28 cellular contexts compared by ENCODE assay signal in genomic region chr14:65957631-65958205, GRCh38.
A peak's percentile ranks its signal among the peaks of the same experiment; 100 is the strongest.
DNase-seq lines count a peak whose midpoint lies in the region; ATAC-seq and TF ChIP-seq lines count a peak whose summit lies in the region.
"Had no signal": no experiment of that assay in that cellular context is flagged by ENCODE, and none has a peak within 500 bp of the region (broad histone marks: within the 10 kb centered on the region; RNA-seq: fewer than 3 reads in every experiment).

No MANE protein-coding gene starts in this region.

- 0 out of 2 replicates have a peak overlapping the region, but pooled peaks have one; percentile 5 for H3K4me2 ChIP-seq in DOHH2 (ENCODE audit: low read length)

- H3K9me3 ChIP-seq in DOHH2 (ENCODE audit: control insufficient read depth, insufficient read depth, low read length) (no peaks in the 10 kb centered on the region), HUES64 (ENCODE audit: insufficient read depth, low read depth, low read length) (no peaks in the 10 kb centered on the region; the same call in 1 of the 2 replicates), ovary (no peaks in the 10 kb centered on the region), uterus (no peaks in the 10 kb centered on the region)
- H3K9me3 ChIP-seq: BE2C had no signal

- DNase-seq in iPS DF 19.7 (ENCODE audit: low read depth, low spot score) (peak; percentile 47), left kidney (ENCODE audit: low read depth, low spot score) (peak; percentile 33), ovary (no peak), T1000 (lab: John Stamatoyannopoulos, UW) (no peak), uterus (no peak)
- DNase-seq: 8988T, ACHN, BE2C, EL, GDM1, GOT3, IMR-90, KG1, MM.1S, NCI-H1048, NCI-H1417, NCI-H1694, NCI-H2081 treated with DMSO at 0.1 percent for 48 hours, NCI-H2171, NCI-H226, NCI-H510A, NCI-H69, RPMI8226, SHP77 had no signal

- no peaks in the 10 kb centered on the region for H4K20me1 ChIP-seq in DOHH2 (ENCODE audit: control insufficient read depth, insufficient read depth, low read depth, low read length)

- TF ChIP-seq CTCF in DOHH2 (IDR thresholded peaks at IDR 0.05; ENCODE audit: low read depth, low read length, poor library complexity, severe bottlenecking): no peak
- TF ChIP-seq CTCF in ovary (IDR thresholded peaks at IDR 0.05): no peak
- TF ChIP-seq CTCF in uterus (IDR thresholded peaks at IDR 0.05): no peak

- H3K79me2 ChIP-seq in DOHH2 (ENCODE audit: control insufficient read depth, low read length): no peaks in the 10 kb centered on the region

- H3K27ac ChIP-seq in DOHH2 (ENCODE audit: low read depth, low read length) (no peak overlapping the region), HUES64 (ENCODE audit: low read depth, low read length) (peak overlapping the region; percentile 72), ovary (no peak overlapping the region), uterus (no peak overlapping the region)

- TF ChIP-seq EP300 in ovary (IDR thresholded peaks at IDR 0.05): no peak

- H3K4me1 ChIP-seq in DOHH2 (ENCODE audit: control insufficient read depth, low read length) (peaks cover 9% of the 10 kb centered on the region), HUES64 (ENCODE audit: insufficient read depth, low read length) (peaks cover 20% of the 10 kb centered on the region), ovary (ENCODE audit: insufficient read depth) (no peaks in the 10 kb centered on the region), uterus (no peaks in the 10 kb centered on the region)
- H3K4me1 ChIP-seq: BE2C had no signal

- H3F3A ChIP-seq in DOHH2 (ENCODE audit: control insufficient read depth, insufficient read depth): no peaks in the 10 kb centered on the region

- no peak for TF ChIP-seq POLR2A in ovary (IDR thresholded peaks at IDR 0.05)
- no peak for TF ChIP-seq POLR2A in uterus (IDR thresholded peaks at IDR 0.05)

- intact Hi-C loops in ovary (cut with DNase I) (no loop called here), uterus (cut with DNase I; ENCODE audit: low total_unique reads) (no loop called here)

- peaks cover 3% of the 10 kb centered on the region; the same call in 1 of the 2 replicates for H3K27me3 ChIP-seq in DOHH2 (ENCODE audit: control insufficient read depth, low read length)
- no peaks in the 10 kb centered on the region for H3K27me3 ChIP-seq in HUES64 (ENCODE audit: insufficient read depth, low read length)
- no peaks in the 10 kb centered on the region for H3K27me3 ChIP-seq in ovary
- no peaks in the 10 kb centered on the region for H3K27me3 ChIP-seq in uterus

- WGBS in HUES64: 30% methylated on average over 8 of the region's 8 CpGs
- WGBS in ovary, 3 donors: 80 to 88% (median 81%) methylated on average over 8 of the region's 8 CpGs

- no peak for ATAC-seq in HG03432 (IDR thresholded peaks at IDR 0.05; ENCODE audit: unreplicated experiment)
- ATAC-seq: GM12878 had no signal

- H3K9me2 ChIP-seq in DOHH2 (replicated peaks; ENCODE audit: control insufficient read depth, low read length): no peaks in the 10 kb centered on the region

- no peak overlapping the region for H3K4me3 ChIP-seq in DOHH2 (ENCODE audit: low read length)
- no peak overlapping the region for H3K4me3 ChIP-seq in HUES64 (ENCODE audit: low read length)
- H3K4me3 ChIP-seq in ovary: no peak overlapping the region
- no peak overlapping the region for H3K4me3 ChIP-seq in uterus
- H3K4me3 ChIP-seq: GM12878 had no signal

- peak overlapping the region; percentile 15; the same call in 1 of the 2 replicates for H3K9ac ChIP-seq in HUES64 (ENCODE audit: low read depth, low read length)

- no peaks in the 10 kb centered on the region for H3K36me3 ChIP-seq in DOHH2 (ENCODE audit: control insufficient read depth, low read length)
- H3K36me3 ChIP-seq in HUES64 (ENCODE audit: insufficient read depth, low read length): no peaks in the 10 kb centered on the region
- no peaks in the 10 kb centered on the region for H3K36me3 ChIP-seq in ovary
- no peaks in the 10 kb centered on the region for H3K36me3 ChIP-seq in uterus
- H3K36me3 ChIP-seq: BE2C had no signal

Comparison
In these comparisons a context has a peak if more than half of its experiments do, and no peak if none do; other contexts are left out.
1. DNase-seq: peak in iPS DF 19.7 (single experiment) and left kidney (single experiment); none in ovary (0 of 5), T1000 (single experiment) and uterus (0 of 2).